Comparison of ENCODE assay signal across 8 cellular contexts in genomic region chr11:65423516-65424199, GRCh38. TPM values are rescaled to one million over a fixed set of nuclear protein-coding genes. Genes with fewer than 3 reads are reported as not detected.
DNase-seq lines count a peak whose midpoint lies in the region; ATAC-seq and TF ChIP-seq lines count a peak whose summit lies in the region.

No MANE protein-coding gene starts in this region.

- H3K27ac ChIP-seq in prostate gland: peak overlapping the region; percentile 100

- H3K27me3 Mint-ChIP-seq in IgD-negative memory B cell (no peaks in the 10 kb centered on the region), glutamatergic neuron (ENCODE audit: unreplicated experiment) (peaks cover 15% of the 10 kb centered on the region)

- H3K4me1 Mint-ChIP-seq in IgD-negative memory B cell (peaks cover 37 to 46% (median 46%) of the 10 kb centered on the region in 3 donors), glutamatergic neuron (ENCODE audit: low read depth, unreplicated experiment) (peaks cover 50% of the 10 kb centered on the region)

- H3K4me3 Mint-ChIP-seq in IgD-negative memory B cell: peak overlapping the region; percentile 86 to 98 (median 96)
- peak overlapping the region; percentile 87 for H3K4me3 Mint-ChIP-seq in glutamatergic neuron (ENCODE audit: unreplicated experiment)

- H3K27me3 ChIP-seq in prostate gland (replicated peaks; ENCODE audit: insufficient read depth): no peaks in the 10 kb centered on the region

- H3K4me3 ChIP-seq in prostate gland: peak overlapping the region; percentile 83 to 97

- peak overlapping the region; percentile 95 to 100 (median 98) for H3K27ac Mint-ChIP-seq in IgD-negative memory B cell
- peak overlapping the region; percentile 98 for H3K27ac Mint-ChIP-seq in glutamatergic neuron (ENCODE audit: unreplicated experiment)

- DNase-seq in Ammon's horn (ENCODE audit: low spot score): peak; percentile 32
- DNase-seq in activated naive CD4-positive, alpha-beta T cell treated with Interleukin-2 at 50 U/mL for 16 hours: peak; percentile 41
- DNase-seq in glutamatergic neuron: no peak
- no peak for DNase-seq in prostate gland (ENCODE audit: low spot score)
- DNase-seq in NCI-H226: no peak

- H3K4me1 ChIP-seq in prostate gland (replicated peaks): peaks cover 14% of the 10 kb centered on the region

- no peak for TF ChIP-seq CTCF in glutamatergic neuron (IDR thresholded peaks at IDR 0.05; ENCODE audit: partially characterized antibody, unreplicated experiment)
- no peak for TF ChIP-seq CTCF in prostate gland (IDR thresholded peaks at IDR 0.05)

- TF ChIP-seq POLR2A in prostate gland (IDR thresholded peaks at IDR 0.05): peak; percentile 42

- intact Hi-C loops in prostate gland (cut with DNase I): no loop called here

- ATAC-seq in GM18867 (IDR thresholded peaks at IDR 0.05; ENCODE audit: unreplicated experiment) (no peak), GM19452 (IDR thresholded peaks at IDR 0.05; ENCODE audit: unreplicated experiment) (no peak)

- H3K9me3 Mint-ChIP-seq in IgD-negative memory B cell (no peaks in the 10 kb centered on the region), glutamatergic neuron (ENCODE audit: unreplicated experiment) (peaks cover 22% of the 10 kb centered on the region)

- H3K36me3 Mint-ChIP-seq in IgD-negative memory B cell (peaks cover 7% of the 10 kb centered on the region), glutamatergic neuron (ENCODE audit: unreplicated experiment) (peaks cover 4% of the 10 kb centered on the region)

- under 1% methylated on average over 19 of the region's 19 CpGs for WGBS in prostate gland

- H3K9me3 ChIP-seq in prostate gland: no peaks in the 10 kb centered on the region

- H3K36me3 ChIP-seq in prostate gland: no peaks in the 10 kb centered on the region

RNA-seq across cellular contexts. Expression of gene NEAT1, which starts 1.1 kb away (rescaled TPM):
- 1.2 TPM for polyA plus RNA-seq in IgD-negative memory B cell
- 107 TPM for total RNA-seq in glutamatergic neuron (ENCODE audit: unreplicated experiment)
- total RNA-seq in prostate gland: 1,000 to 10,000 TPM in 1 of 2 donors, 100 to 1,000 TPM in 1; 110 to 1,326 TPM

RNA-seq across cellular contexts. Expression of gene FRMD8, which starts 37.2 kb away (rescaled TPM):
- 54.2 TPM for polyA plus RNA-seq in IgD-negative memory B cell
- total RNA-seq in glutamatergic neuron (ENCODE audit: unreplicated experiment) (11.1 TPM), prostate gland (100 to 1,000 TPM in 1 of 2 donors, 10 to 100 TPM in 1; 36.1 to 106 TPM)

RNA-seq across cellular contexts. Expression of gene SLC25A45, which starts 41.2 kb away (rescaled TPM):
- 17.8 TPM for polyA plus RNA-seq in IgD-negative memory B cell
- 0.25 TPM for total RNA-seq in glutamatergic neuron (ENCODE audit: unreplicated experiment)
- 10 to 100 TPM; 11.7 to 13.3 TPM for total RNA-seq in prostate gland

Comparison
In these comparisons a context has a peak if more than half of its experiments do, and no peak if none do; other contexts are left out.
1. DNase-seq: peak in Ammon's horn (single experiment) and activated naive CD4-positive, alpha-beta T cell treated with Interleukin-2 at 50 U/mL for 16 hours (single experiment); none in glutamatergic neuron (single experiment), prostate gland (single experiment) and NCI-H226 (single experiment).
2. RNA of gene SLC25A45, which starts 41.2 kb away (total RNA-seq): 11.7 to 13.3 TPM in prostate gland; 0.25 TPM in glutamatergic neuron (single experiment); every median in the first group is over 10 times any median in the second.